8 cellular contexts compared by ENCODE assay signal in the genomic region with DNA sequence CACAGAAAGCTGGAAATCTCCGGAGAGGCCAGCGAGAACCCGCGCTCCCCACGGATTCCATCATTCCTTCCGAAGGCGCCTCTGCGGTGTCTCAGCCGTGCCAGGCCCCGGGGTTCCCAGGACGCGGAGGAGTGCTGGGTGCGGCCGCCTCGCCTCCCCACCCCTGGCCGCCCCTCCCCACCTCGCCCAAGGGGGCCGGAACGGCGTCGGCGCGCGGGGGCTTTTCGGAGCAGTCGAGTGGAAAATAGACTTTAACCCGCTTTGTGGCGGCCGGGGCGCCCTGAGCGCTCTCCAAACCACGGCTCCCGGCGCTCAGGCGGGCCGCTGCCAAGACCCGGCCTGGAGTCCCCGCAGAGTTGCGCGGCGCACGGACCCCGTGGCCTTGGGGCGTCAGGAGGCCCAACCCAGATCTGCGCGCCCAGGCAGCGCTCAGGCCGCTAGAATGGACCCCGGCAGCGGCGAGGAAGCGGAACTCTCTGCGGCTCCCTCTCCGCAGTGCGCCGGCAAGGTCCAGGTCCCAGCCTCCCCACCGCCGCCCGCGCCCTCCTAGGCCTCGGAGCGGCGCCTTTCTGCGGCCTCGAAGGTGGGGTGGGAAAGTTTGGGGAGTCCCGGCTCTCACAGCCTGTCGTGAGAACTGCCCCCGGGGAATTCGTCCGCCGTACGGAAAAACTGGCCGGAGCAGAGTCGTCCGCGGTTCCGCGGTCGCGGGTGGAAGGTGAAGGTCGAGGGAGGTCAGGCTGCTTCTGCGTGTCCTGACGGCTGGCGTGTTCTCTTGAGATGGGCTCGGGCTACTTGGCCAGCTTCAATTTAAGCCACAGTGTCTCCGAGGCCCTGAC. TPM values are rescaled to one million over a fixed set of nuclear protein-coding genes. Genes with fewer than 3 reads are reported as not detected.
A peak's percentile ranks its signal among the peaks of the same experiment; 100 is the strongest.
DNase-seq lines count a peak whose midpoint lies in the region; ATAC-seq, FAIRE-seq and TF ChIP-seq lines count a peak whose summit lies in the region.

No MANE protein-coding gene starts in this region.

- peak overlapping the region; percentile 53; the same call in 1 of the 2 replicates for H2BK12ac ChIP-seq in H1 (ENCODE audit: low read depth, low read length)

- peaks cover 35 to 44% (median 36%) of the 10 kb centered on the region in 3 donors for H3K4me1 Mint-ChIP-seq in T-cell

- H2AK5ac ChIP-seq in H1 (ENCODE audit: low read depth, low read length) = no peak overlapping the region; the same call in 1 of the 2 replicates

- H2BK20ac ChIP-seq in H1 (ENCODE audit: low read length) = no peak overlapping the region; the same call in 1 of the 2 replicates

- no peaks in the 10 kb centered on the region for H3K79me2 ChIP-seq in H1 (ENCODE audit: control insufficient read depth in 1 of 2, insufficient read depth in 2 of 2, low read length in 2 of 2)

- peak overlapping the region; percentile 17 for H3K56ac ChIP-seq in H1 (replicated peaks; ENCODE audit: insufficient read length, low read depth, low read length)

- H3K18ac ChIP-seq in H1 (ENCODE audit: extremely low read depth, low read length) = peak overlapping the region; percentile 96

- H2BK15ac ChIP-seq in H1 (ENCODE audit: low read length) = no peak overlapping the region

- no peak for TF ChIP-seq RAD21 in H1 (IDR thresholded peaks at IDR 0.05 in 1 of 2, conservative IDR thresholded peaks at IDR 0.05 in 1 of 2; ENCODE audit: low read depth in 2 of 2, low read length in 2 of 2)

- H3K27me3 Mint-ChIP-seq in T-cell = peaks cover 53 to 78% of the 10 kb centered on the region in 2 donors

- H3K9me3 ChIP-seq in H1 (ENCODE audit: insufficient read depth in 2 of 2, low read depth in 1 of 2, low read length in 1 of 2) (no peaks in the 10 kb centered on the region), muscle layer of colon (ENCODE audit: low read length) (peaks cover 5% of the 10 kb centered on the region)

- peak overlapping the region; percentile 94 to 97 for H3K4me2 ChIP-seq in H1 (ENCODE audit: insufficient read depth in 1 of 2, low read depth in 2 of 2, low read length in 2 of 2)

- no peak for TF ChIP-seq CTCF in H1 (IDR thresholded peaks at IDR 0.05; ENCODE audit: control extremely low read depth in 1 of 3, insufficient read depth in 1 of 3, low read depth in 1 of 3, low read length in 3 of 3)

- peak overlapping the region; percentile 55 to 70 (median 66) for H3K4me3 ChIP-seq in H1 (ENCODE audit: extremely low read depth in 1 of 4, insufficient read depth in 2 of 4, low read depth in 3 of 4, low read length in 4 of 4)
- peak overlapping the region; percentile 38 to 49 for H3K4me3 ChIP-seq in muscle layer of colon (ENCODE audit: low read depth in 1 of 2, low read length in 2 of 2)

- no peaks in the 10 kb centered on the region for H3K36me3 Mint-ChIP-seq in T-cell

- DNase-seq in Daoy (ENCODE audit: low read depth) (peak; percentile 87), T-cell (peak in 13 of 34 experiments; percentile 9 to 40 (median 26)), H1 (ENCODE audit: low read depth in 1 of 2, low spot score in 2 of 2) (peak in 1 of 2 experiments; percentile 86), urothelium cell line (ENCODE audit: low spot score) (peak; percentile 75), RKO (ENCODE audit: low spot score) (no peak)

- FAIRE-seq in H1 (lab: Jason Lieb, UNC) (no peak), urothelium cell line (lab: Jason Lieb, UNC) (peak; percentile 9)

- peaks cover 20 to 52% (median 28%) of the 10 kb centered on the region in 4 experiments for H3K4me1 ChIP-seq in H1 (replicated peaks in 1 of 4; ENCODE audit: control insufficient read depth in 3 of 4, insufficient read depth in 4 of 4, low read length in 3 of 4)
- H3K4me1 ChIP-seq in muscle layer of colon (ENCODE audit: insufficient read depth, low read length) = peaks cover 33% of the 10 kb centered on the region

- H3K27ac Mint-ChIP-seq in T-cell = no peak overlapping the region

- H3K23me2 ChIP-seq in H1 (ENCODE audit: low read depth, low read length) = peaks cover 24% of the 10 kb centered on the region; the same call in 1 of the 2 replicates

- no peak overlapping the region for H3K23ac ChIP-seq in H1 (ENCODE audit: insufficient read length)

- H3K27ac ChIP-seq in H1 (ENCODE audit: low read depth, low read length) (no peak overlapping the region), muscle layer of colon (ENCODE audit: low read depth, low read length) (no peak overlapping the region)

- no peak overlapping the region for H3K4ac ChIP-seq in H1 (replicated peaks; ENCODE audit: insufficient read length, low read depth, low read length)

- H4K5ac ChIP-seq in H1 (ENCODE audit: insufficient read length, low read depth, low read length) = no peak overlapping the region

- H3K36me3 ChIP-seq in H1 (ENCODE audit: control insufficient read depth in 2 of 4, insufficient read depth in 4 of 4, low read length in 3 of 4) (peaks cover 0 to 6% (median 0%) of the 10 kb centered on the region in 4 experiments; a peak in 1 of 8 replicates), muscle layer of colon (ENCODE audit: insufficient read depth, low read length) (no peaks in the 10 kb centered on the region)

- ATAC-seq in GM19468 (IDR thresholded peaks at IDR 0.05; ENCODE audit: extremely low read depth, unreplicated experiment) (peak; percentile 47), HG03521 (IDR thresholded peaks at IDR 0.05; ENCODE audit: unreplicated experiment) (peak; percentile 62), T-cell (replicated peaks in 1 of 4) (peak; percentile 26 to 56 (median 46))

- H2AFZ ChIP-seq in H1 (ENCODE audit: low read length) = no peak overlapping the region

- H3K9me3 Mint-ChIP-seq in T-cell = no peaks in the 10 kb centered on the region

- H2BK120ac ChIP-seq in H1 (replicated peaks; ENCODE audit: low read depth, low read length) = no peak overlapping the region

- H4K8ac ChIP-seq in H1 (ENCODE audit: extremely low read depth, insufficient read depth, low read length) = no peak overlapping the region

- no peaks in the 10 kb centered on the region for H3K79me1 ChIP-seq in H1 (ENCODE audit: low read depth, low read length)

- peaks cover 9 to 12% of the 10 kb centered on the region in 2 experiments for H4K20me1 ChIP-seq in H1 (replicated peaks in 1 of 2; ENCODE audit: control insufficient read depth in 1 of 2, insufficient read depth in 2 of 2, low read length in 2 of 2)

- peak overlapping the region; percentile 73 to 88 (median 76) for H3K4me3 Mint-ChIP-seq in T-cell

- H3K9ac ChIP-seq in H1 (replicated peaks in 1 of 4; ENCODE audit: extremely low read depth in 1 of 4, low read depth in 3 of 4, low read length in 3 of 4) = no peak overlapping the region
- no peak overlapping the region for H3K9ac ChIP-seq in muscle layer of colon (ENCODE audit: low read length)

- 0% methylated on average over 79 of the region's 86 CpGs; no CpG with 5 or more reads in 1 of the 2 experiments for WGBS in H1 (ENCODE audit: extremely low coverage in 1 of 2, insufficient coverage in 1 of 2, insufficient read length in 1 of 2, insufficient replicate concordance in 2 of 2, low coverage in 1 of 2, low lambda C conversion rate in 2 of 2, missing lambda C conversion rate in 1 of 2), 2 experiments

- no peak for TF ChIP-seq EP300 in H1 (IDR thresholded peaks at IDR 0.05; ENCODE audit: borderline replicate concordance in 1 of 2, low read depth in 2 of 2, low read length in 2 of 2)

- peaks cover 80 to 96% (median 89%) of the 10 kb centered on the region in 4 experiments for H3K27me3 ChIP-seq in H1 (replicated peaks in 1 of 4; ENCODE audit: control insufficient read depth in 3 of 4, extremely low read depth in 1 of 4, insufficient read depth in 3 of 4, low read length in 3 of 4)
- H3K27me3 ChIP-seq in muscle layer of colon (ENCODE audit: control insufficient read depth in 1 of 2, insufficient read depth in 2 of 2, low read length in 2 of 2) = peaks cover 71 to 95% of the 10 kb centered on the region in 2 donors

- no peak overlapping the region for H4K91ac ChIP-seq in H1 (replicated peaks; ENCODE audit: insufficient read length, low read length)

- H3K14ac ChIP-seq in H1 (ENCODE audit: insufficient read length) = no peak overlapping the region

- no peak for TF ChIP-seq POLR2A in H1 (IDR thresholded peaks at IDR 0.05; ENCODE audit: control extremely low read depth in 1 of 2, low read depth in 2 of 2, low read length in 2 of 2)

- no peak overlapping the region for H2BK5ac ChIP-seq in H1 (ENCODE audit: low read depth, low read length)

- POLR2A ChIA-PET in T-cell (lab: Charles Lee) = no interaction called here
- POLR2A ChIA-PET in H1 (lab: Charles Lee; ENCODE audit: partially characterized antibody) = interaction anchor here (1.2 to 2.8 kb wide), 7 partner anchors 10 to 47 kb away, joined by 3 to 21 read pairs (median 6); partner anchors contain the start of gene SPR

- CTCF ChIA-PET in T-cell (lab: Charles Lee) = no interaction called here
- CTCF ChIA-PET in H1 (lab: Charles Lee; ENCODE audit: partially characterized antibody) = interaction anchor here (0.6 to 24.3 kb wide), 19 partner anchors 8 to 261 kb away, joined by 3 to 497 read pairs (median 6); partner anchors contain the start of gene SPR

TF ChIP-seq in H1, 55 proteins besides CTCF, POLR2A, EP300 and RAD21 (continues in another document):
- TF ChIP-seq TEAD4 (IDR thresholded peaks at IDR 0.05; ENCODE audit: low read depth, low read length) (no peak), CREB1 (IDR thresholded peaks at IDR 0.05) (0 out of 2 replicates have a peak, but pooled peaks have one; percentile 22)

RNA-seq across cellular contexts. Expression of gene EMX1, which starts 1.2 kb away (rescaled TPM):
- total RNA-seq in Daoy (2014; rRNA removed; shearing (Covaris generic)) = 0.06 and 0.29 TPM in 2 replicates
- not detected for total RNA-seq in T-cell
- total RNA-seq in H1 (2021; fragmentation: NEBNext Ultra II Directional; extraction: Animal tissue kit (Norgen Biotek cat#: 25700)) = 4.8 and 4.9 TPM in 2 replicates
- polyA plus RNA-seq in H1 (2011; rRNA removed) = 2.4 and 3.3 TPM in 2 replicates
- 2.8 TPM for polyA plus RNA-seq in H1 (2011; cell fraction: cytosol; rRNA removed)
- 3.5 TPM for polyA plus RNA-seq in H1 (2011; cell fraction: nucleus; rRNA removed)
- polyA plus RNA-seq in H1 (2012, experiment 1 of 2) = 2.2 to 3.8 TPM (median 3.0 TPM) in 4 replicates
- polyA plus RNA-seq in H1 (2012, experiment 2 of 2) = 1.8 TPM
- 3.2 TPM for polyA plus RNA-seq in H1 (2013, experiment 1 of 2)
- polyA plus RNA-seq in H1 (2013, experiment 2 of 2) = 3.2 TPM
- 1.1 and 2.1 TPM in 2 replicates for polyA minus RNA-seq in H1 (2011; rRNA and poly(A)+ RNA removed)
- 3.4 TPM for polyA minus RNA-seq in H1 (2011; cell fraction: cytosol; rRNA and poly(A)+ RNA removed)
- 3.5 TPM for polyA minus RNA-seq in H1 (2011; cell fraction: nucleus; rRNA and poly(A)+ RNA removed)

RNA-seq across cellular contexts. Expression of gene SPR, which starts 28.9 kb away (rescaled TPM):
- 33.7 and 39.1 TPM in 2 replicates for total RNA-seq in Daoy (2014; rRNA removed; shearing (Covaris generic))
- under 1 TPM in 3 of 5 donors, not detected in 2; 0.35 to 0.58 (median 0.39) TPM for total RNA-seq in T-cell
- 10.7 and 11.5 TPM in 2 replicates for total RNA-seq in H1 (2021; fragmentation: NEBNext Ultra II Directional; extraction: Animal tissue kit (Norgen Biotek cat#: 25700))
- polyA plus RNA-seq in H1 (2011; rRNA removed) = 4.2 and 4.5 TPM in 2 replicates
- 8.9 TPM for polyA plus RNA-seq in H1 (2011; cell fraction: cytosol; rRNA removed)
- 5.4 TPM for polyA plus RNA-seq in H1 (2011; cell fraction: nucleus; rRNA removed)
- polyA plus RNA-seq in H1 (2012, experiment 1 of 2) = 7.2 to 11.0 TPM (median 10.2 TPM) in 4 replicates
- polyA plus RNA-seq in H1 (2012, experiment 2 of 2) = 9.2 TPM
- polyA plus RNA-seq in H1 (2013, experiment 1 of 2) = 5.3 TPM
- polyA plus RNA-seq in H1 (2013, experiment 2 of 2) = 6.1 TPM
- polyA minus RNA-seq in H1 (2011; rRNA and poly(A)+ RNA removed) = 2.3 and 4.9 TPM in 2 replicates
- polyA minus RNA-seq in H1 (2011; cell fraction: cytosol; rRNA and poly(A)+ RNA removed) = 4.0 TPM
- polyA minus RNA-seq in H1 (2011; cell fraction: nucleus; rRNA and poly(A)+ RNA removed) = 2.3 TPM
